8 cellular contexts compared by ENCODE assay signal in genomic region chr15:67125589-67126502, GRCh38.
DNase-seq lines count a peak whose midpoint lies in the region; ATAC-seq and TF ChIP-seq lines count a peak whose summit lies in the region.

No MANE protein-coding gene starts in this region.

- peaks cover 11% of the 10 kb centered on the region for H3K36me3 Mint-ChIP-seq in activated T-cell treated with anti-CD3 and anti-CD28 coated beads, Interleukin-2, amount 50 U/mL, for 24 hours (ENCODE audit: low read depth)
- peaks cover 4% of the 10 kb centered on the region for H3K36me3 Mint-ChIP-seq in activated naive CD8-positive, alpha-beta T cell
- H3K36me3 Mint-ChIP-seq in stimulated activated effector memory CD8-positive, alpha-beta T cell treated with anti-CD3 and anti-CD28 coated beads, Interleukin-12 subunit alpha, Interleukin-12 subunit beta, amount 100 ng/mL, for 72 hours, result peaks cover 18% of the 10 kb centered on the region

- no peaks in the 10 kb centered on the region for H3K27me3 Mint-ChIP-seq in activated T-cell treated with anti-CD3 and anti-CD28 coated beads, Interleukin-2, amount 50 U/mL, for 24 hours
- H3K27me3 Mint-ChIP-seq in activated naive CD8-positive, alpha-beta T cell, result no peaks in the 10 kb centered on the region

- H3K36me3 ChIP-seq in right atrium auricular region, result no peaks in the 10 kb centered on the region

- no peaks in the 10 kb centered on the region for H3K9me3 ChIP-seq in right atrium auricular region

- H3K27me3 ChIP-seq in right atrium auricular region, result no peaks in the 10 kb centered on the region

- H3K4me1 ChIP-seq in right atrium auricular region, result peaks cover 0 to 70% of the 10 kb centered on the region in 2 donors

- H3K9me3 Mint-ChIP-seq in activated T-cell treated with anti-CD3 and anti-CD28 coated beads, Interleukin-2, amount 50 U/mL, for 24 hours, result no peaks in the 10 kb centered on the region
- H3K9me3 Mint-ChIP-seq in activated naive CD8-positive, alpha-beta T cell (ENCODE audit: low read depth), result no peaks in the 10 kb centered on the region
- H3K9me3 Mint-ChIP-seq in stimulated activated effector memory CD8-positive, alpha-beta T cell treated with anti-CD3 and anti-CD28 coated beads, Interleukin-12 subunit alpha, Interleukin-12 subunit beta, amount 100 ng/mL, for 72 hours, result no peaks in the 10 kb centered on the region

- no peak overlapping the region for H3K4me3 ChIP-seq in right atrium auricular region

- peaks cover 83% of the 10 kb centered on the region for H3K4me1 Mint-ChIP-seq in activated T-cell treated with anti-CD3 and anti-CD28 coated beads, Interleukin-2, amount 50 U/mL, for 24 hours (ENCODE audit: low read depth)
- peaks cover 42% of the 10 kb centered on the region for H3K4me1 Mint-ChIP-seq in activated naive CD8-positive, alpha-beta T cell (ENCODE audit: low read depth)
- peaks cover 75% of the 10 kb centered on the region for H3K4me1 Mint-ChIP-seq in stimulated activated effector memory CD8-positive, alpha-beta T cell treated with anti-CD3 and anti-CD28 coated beads, Interleukin-12 subunit alpha, Interleukin-12 subunit beta, amount 100 ng/mL, for 72 hours

- no peak for ATAC-seq in stimulated activated effector memory CD8-positive, alpha-beta T cell treated with anti-CD3 and anti-CD28 coated beads, Interleukin-12 subunit alpha, Interleukin-12 subunit beta, amount 100 ng/mL, for 72 hours
- ATAC-seq in GM21367 (IDR thresholded peaks at IDR 0.05; ENCODE audit: unreplicated experiment), result no peak

- no peak overlapping the region for H3K4me3 Mint-ChIP-seq in activated T-cell treated with anti-CD3 and anti-CD28 coated beads, Interleukin-2, amount 50 U/mL, for 24 hours
- H3K4me3 Mint-ChIP-seq in activated naive CD8-positive, alpha-beta T cell, result no peak overlapping the region
- no peak overlapping the region for H3K4me3 Mint-ChIP-seq in stimulated activated effector memory CD8-positive, alpha-beta T cell treated with anti-CD3 and anti-CD28 coated beads, Interleukin-12 subunit alpha, Interleukin-12 subunit beta, amount 100 ng/mL, for 72 hours

- peak overlapping the region; percentile 74 for H3K27ac Mint-ChIP-seq in activated T-cell treated with anti-CD3 and anti-CD28 coated beads, Interleukin-2, amount 50 U/mL, for 24 hours
- H3K27ac Mint-ChIP-seq in activated naive CD8-positive, alpha-beta T cell, result peak overlapping the region; percentile 81
- peak overlapping the region; percentile 84 for H3K27ac Mint-ChIP-seq in stimulated activated effector memory CD8-positive, alpha-beta T cell treated with anti-CD3 and anti-CD28 coated beads, Interleukin-12 subunit alpha, Interleukin-12 subunit beta, amount 100 ng/mL, for 72 hours

- H3K27ac ChIP-seq in right atrium auricular region, result peak overlapping the region; percentile 86 to 87

- no peak for DNase-seq in activated T-cell treated with anti-CD3 and anti-CD28 coated beads, Interleukin-2, amount 50 U/mL, for 24 hours
- DNase-seq in activated T-cell treated with anti-CD3 and anti-CD28 coated beads for 4 hours (no peak), right atrium auricular region (ENCODE audit: low spot score) (peak; percentile 91), GF-D8 (lab: John Stamatoyannopoulos, UW) (no peak), GM19240 (ENCODE audit: insufficient read length, low spot score) (no peak)
- DNase-seq in stimulated activated effector memory CD8-positive, alpha-beta T cell treated with anti-CD3 and anti-CD28 coated beads, Interleukin-12 subunit alpha, Interleukin-12 subunit beta, amount 100 ng/mL, for 72 hours (ENCODE audit: low spot score in 2 of 2), result no peak

- no peak for TF ChIP-seq CTCF in right atrium auricular region (IDR thresholded peaks at IDR 0.05)
